In the genomic region with DNA sequence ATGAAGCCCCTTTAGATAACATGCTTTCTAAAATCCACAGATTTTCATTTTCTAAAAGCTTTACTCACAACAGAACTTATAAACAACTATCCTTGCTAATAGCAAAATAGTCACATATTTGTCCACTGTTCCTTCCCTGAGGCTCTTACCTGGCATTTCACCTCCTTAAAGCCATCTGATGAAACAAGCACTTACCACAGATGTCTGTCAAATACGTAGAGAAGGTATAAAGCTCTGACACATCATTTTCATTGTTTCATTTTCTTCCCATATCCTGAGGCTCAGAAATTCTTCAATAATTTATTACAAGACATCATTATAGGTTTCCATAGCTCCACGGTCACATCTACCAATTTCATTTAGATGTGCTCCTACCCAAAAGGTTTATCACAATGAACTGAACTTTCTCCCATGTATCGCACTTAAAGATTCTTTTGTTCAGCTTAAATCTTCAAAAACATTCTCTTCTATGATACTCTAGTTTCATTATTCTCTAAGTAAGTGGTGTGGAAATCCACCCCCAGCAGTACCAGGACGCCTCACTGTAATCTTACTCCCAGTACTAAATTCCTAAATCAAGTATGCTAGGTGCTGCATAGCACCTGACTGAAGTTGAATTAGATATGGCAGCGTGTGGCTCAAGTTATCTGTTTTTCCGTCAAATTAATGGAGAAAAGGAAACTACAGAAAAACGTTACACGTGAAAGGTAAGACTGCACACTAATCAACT, we compare ENCODE assay signal across 30 cellular contexts.
"Had no signal": no experiment of that assay in that cellular context is flagged by ENCODE, and none has a peak within 500 bp of the region (broad histone marks: within the 10 kb centered on the region; RNA-seq: fewer than 3 reads in every experiment).

No MANE protein-coding gene starts in this region.

- ATAC-seq: activated CD4-positive, CD25-positive, alpha-beta regulatory T cell treated with anti-CD3 and anti-CD28 coated beads, Interleukin-2, amount 50 U/mL, for 24 hours; activated CD8-positive, alpha-beta memory T cell treated with anti-CD3 and anti-CD28 coated beads, Interleukin-2, amount 10 ng/mL, durations not matched to agents 7 days and 5 days; activated CD8-positive, alpha-beta T cell treated with anti-CD3 and anti-CD28 coated beads, Interleukin-2, amount 10 ng/mL, durations not matched to agents 7 days and 5 days; body of pancreas; gastroesophageal sphincter; T-helper 17 cell had no signal

- H3K27ac ChIP-seq: body of pancreas, colonic mucosa, esophagus muscularis mucosa, gastroesophageal sphincter, WERI-Rb-1 had no signal

- H3K4me1 ChIP-seq: body of pancreas, colonic mucosa, esophagus muscularis mucosa, gastroesophageal sphincter had no signal

- H3K4me1 Mint-ChIP-seq: activated B cell treated with CpG ODN at 0.5 μM for 24 hours had no signal

- H3K9me3 ChIP-seq: body of pancreas, colonic mucosa, esophagus muscularis mucosa, gastroesophageal sphincter had no signal

- H3K27ac Mint-ChIP-seq: activated B cell treated with CpG ODN at 0.5 μM for 24 hours; activated CD4-positive, alpha-beta memory T cell treated with anti-CD3 and anti-CD28 coated beads for 36 hours; activated CD4-positive, alpha-beta T cell treated with anti-CD3 and anti-CD28 coated beads, Interleukin-2, amount 10 ng/mL, durations not matched to agents 24 days and 14 days; activated CD8-positive, alpha-beta memory T cell treated with anti-CD3 and anti-CD28 coated beads, Interleukin-2, amount 10 ng/mL, durations not matched to agents 7 days and 5 days; activated CD8-positive, alpha-beta T cell treated with anti-CD3 and anti-CD28 coated beads, Interleukin-2, amount 10 ng/mL, durations not matched to agents 7 days and 5 days; activated naive CD4-positive, alpha-beta T cell treated with anti-CD3 and anti-CD28 coated beads for 36 hours; activated naive CD4-positive, alpha-beta T cell treated with anti-CD3 and anti-CD28 coated beads, Interleukin-2, amount 50 U/mL, for 24 hours; activated T-helper 1 cell treated with anti-CD3 and anti-CD28 coated beads, Interleukin-12 subunit alpha, Interleukin-12 subunit beta, Interleukin-2, Interleukin-4 antibody, amounts not matched to agents 30 ng/mL and 10 ng/mL and 1 ng/mL, durations not matched to agents 14 hours and 24 hours and 36 hours; activated T-helper 2 cell treated with anti-CD3 and anti-CD28 coated beads, Interferon-gamma antibody, Interleukin-2, Interleukin-4, amounts not matched to agents 10 μg/mL and 5 μg/mL and 100 μg/mL, durations not matched to agents 14 hours and 24 hours and 36 hours; T-helper 17 cell; T-helper 2 cell treated with Interferon-gamma antibody and Interleukin-4, amounts not matched to agents 5 μg/mL and 100 μg/mL, for 36 hours had no signal

- H3K27me3 ChIP-seq: body of pancreas, colonic mucosa, esophagus muscularis mucosa, gastroesophageal sphincter had no signal

- H3K9me3 Mint-ChIP-seq: activated B cell treated with CpG ODN at 0.5 μM for 24 hours; activated CD4-positive, alpha-beta memory T cell treated with anti-CD3 and anti-CD28 coated beads for 36 hours; activated CD4-positive, alpha-beta T cell treated with anti-CD3 and anti-CD28 coated beads, Interleukin-2, amount 10 ng/mL, durations not matched to agents 24 days and 14 days; activated naive CD4-positive, alpha-beta T cell treated with anti-CD3 and anti-CD28 coated beads for 36 hours; activated naive CD4-positive, alpha-beta T cell treated with anti-CD3 and anti-CD28 coated beads, Interleukin-2, amount 50 U/mL, for 24 hours; activated T-helper 1 cell treated with anti-CD3 and anti-CD28 coated beads, Interleukin-12 subunit alpha, Interleukin-12 subunit beta, Interleukin-2, Interleukin-4 antibody, amounts not matched to agents 30 ng/mL and 10 ng/mL and 1 ng/mL, durations not matched to agents 14 hours and 24 hours and 36 hours; activated T-helper 2 cell treated with anti-CD3 and anti-CD28 coated beads, Interferon-gamma antibody, Interleukin-2, Interleukin-4, amounts not matched to agents 10 μg/mL and 5 μg/mL and 100 μg/mL, durations not matched to agents 14 hours and 24 hours and 36 hours; T-helper 2 cell treated with Interferon-gamma antibody and Interleukin-4, amounts not matched to agents 5 μg/mL and 100 μg/mL, for 36 hours had no signal

- H3K4me3 ChIP-seq: body of pancreas, colonic mucosa, esophagus muscularis mucosa, gastroesophageal sphincter had no signal

- H3K4me3 Mint-ChIP-seq: activated B cell treated with CpG ODN at 0.5 μM for 24 hours; activated CD4-positive, alpha-beta memory T cell treated with anti-CD3 and anti-CD28 coated beads for 36 hours; activated CD4-positive, alpha-beta T cell treated with anti-CD3 and anti-CD28 coated beads, Interleukin-2, amount 10 ng/mL, durations not matched to agents 24 days and 14 days; activated CD8-positive, alpha-beta memory T cell treated with anti-CD3 and anti-CD28 coated beads, Interleukin-2, amount 10 ng/mL, durations not matched to agents 7 days and 5 days; activated CD8-positive, alpha-beta T cell treated with anti-CD3 and anti-CD28 coated beads, Interleukin-2, amount 10 ng/mL, durations not matched to agents 7 days and 5 days; activated naive CD4-positive, alpha-beta T cell treated with anti-CD3 and anti-CD28 coated beads for 36 hours; activated naive CD4-positive, alpha-beta T cell treated with anti-CD3 and anti-CD28 coated beads, Interleukin-2, amount 50 U/mL, for 24 hours; activated T-helper 1 cell treated with anti-CD3 and anti-CD28 coated beads, Interleukin-12 subunit alpha, Interleukin-12 subunit beta, Interleukin-2, Interleukin-4 antibody, amounts not matched to agents 30 ng/mL and 10 ng/mL and 1 ng/mL, durations not matched to agents 14 hours and 24 hours and 36 hours; T-helper 17 cell; T-helper 2 cell treated with Interferon-gamma antibody and Interleukin-4, amounts not matched to agents 5 μg/mL and 100 μg/mL, for 36 hours had no signal

- H3K36me3 Mint-ChIP-seq: activated CD4-positive, alpha-beta memory T cell treated with anti-CD3 and anti-CD28 coated beads for 36 hours; activated CD8-positive, alpha-beta memory T cell treated with anti-CD3 and anti-CD28 coated beads, Interleukin-2, amount 10 ng/mL, durations not matched to agents 7 days and 5 days had no signal

- DNase-seq: activated B cell treated with CpG ODN at 0.5 μM for 24 hours; activated CD4-positive, alpha-beta memory T cell treated with anti-CD3 and anti-CD28 coated beads for 36 hours; activated CD4-positive, alpha-beta T cell treated with anti-CD3 and anti-CD28 coated beads, Interleukin-2, amount 10 ng/mL, durations not matched to agents 24 days and 14 days; activated CD8-positive, alpha-beta memory T cell treated with anti-CD3 and anti-CD28 coated beads, Interleukin-2, amount 10 ng/mL, durations not matched to agents 7 days and 5 days; activated CD8-positive, alpha-beta memory T cell treated with anti-CD3 and anti-CD28 coated beads, Interleukin-2, amount 50 U/mL, for 4 hours; activated CD8-positive, alpha-beta T cell treated with anti-CD3 and anti-CD28 coated beads, Interleukin-2, amount 10 ng/mL, durations not matched to agents 7 days and 5 days; activated effector memory CD4-positive, alpha-beta T cell treated with anti-CD3 and anti-CD28 coated beads, Interleukin-2, amount 50 U/mL, for 16 hours; activated naive CD4-positive, alpha-beta T cell treated with anti-CD3 and anti-CD28 coated beads for 36 hours; activated T-cell treated with anti-CD3 and anti-CD28 coated beads, Interleukin-2, amount 50 U/mL, for 1 hour; activated T-cell treated with anti-CD3 and anti-CD28 coated beads, Interleukin-2, amount 50 U/mL, for 48 hours; amniotic stem cell; anterior cingulate cortex; body of pancreas; caudate nucleus; cerebellar nuclear complex; colonic mucosa; effector CD8-positive, alpha-beta T cell; erythroblast; foreskin melanocyte; T-helper 1 cell; T-helper 17 cell; T1000; WERI-Rb-1 had no signal

- H3K36me3 ChIP-seq: colonic mucosa, esophagus muscularis mucosa, gastroesophageal sphincter, WERI-Rb-1 had no signal

- H3K27me3 Mint-ChIP-seq: activated B cell treated with CpG ODN at 0.5 μM for 24 hours; activated CD4-positive, alpha-beta memory T cell treated with anti-CD3 and anti-CD28 coated beads for 36 hours; activated CD8-positive, alpha-beta memory T cell treated with anti-CD3 and anti-CD28 coated beads, Interleukin-2, amount 10 ng/mL, durations not matched to agents 7 days and 5 days; activated naive CD4-positive, alpha-beta T cell treated with anti-CD3 and anti-CD28 coated beads, Interleukin-2, amount 50 U/mL, for 24 hours; T-helper 17 cell had no signal
